8 cellular contexts compared by ENCODE assay signal in genomic region chr2:8679827-8680731, GRCh38. TPM values are rescaled to one million over a fixed set of nuclear protein-coding genes. Genes with fewer than 3 reads are reported as not detected.
DNase-seq lines count a peak whose midpoint lies in the region; ATAC-seq, FAIRE-seq and TF ChIP-seq lines count a peak whose summit lies in the region.

No MANE protein-coding gene starts in this region.

- dilution Hi-C loops in endothelial cell of umbilical vein (cut with MboI; ENCODE audit: extremely low pct_ligation_motif_present, low sequenced_read_pairs) = no loop called here

- H3K4me3 ChIP-seq in BLaER1 (no peak overlapping the region), SJCRH30 (peak overlapping the region; percentile 72), endothelial cell of umbilical vein (replicated peaks in 1 of 3; ENCODE audit: insufficient read depth in 1 of 3, low read depth in 1 of 3, low read length in 3 of 3) (peak overlapping the region; percentile 25 to 51 (median 49))

- DNase-seq in HK-2 (ENCODE audit: unreplicated experiment) (peak; percentile 79), SJCRH30 (peak; percentile 54 to 65), endothelial cell of umbilical vein (ENCODE audit: low read depth, low spot score) (peak; percentile 71), naive B cell (no peak), activated gamma-delta T cell (lab: John Stamatoyannopoulos, UW) (no peak)

- H3K27me3 ChIP-seq in BLaER1 (peaks cover 95% of the 10 kb centered on the region), SJCRH30 (no peaks in the 10 kb centered on the region), endothelial cell of umbilical vein (ENCODE audit: control insufficient read depth in 2 of 2, insufficient read depth in 2 of 2, low read length in 2 of 2) (peaks cover 15 to 36% of the 10 kb centered on the region in 2 experiments)

- H3K36me3 Mint-ChIP-seq in naive B cell = peaks cover 0 to 11% of the 10 kb centered on the region in 2 donors

- H3K9me3 ChIP-seq in BLaER1 (peaks cover 21% of the 10 kb centered on the region), SJCRH30 (replicated peaks) (no peaks in the 10 kb centered on the region), endothelial cell of umbilical vein (replicated peaks; ENCODE audit: control insufficient read depth, insufficient read depth, low read length) (no peaks in the 10 kb centered on the region)

- TF ChIP-seq POLR2A in endothelial cell of umbilical vein (IDR thresholded peaks at IDR 0.05; ENCODE audit: low read depth, low read length) = no peak

- peaks cover 0 to 20% (median 10%) of the 10 kb centered on the region in 7 donors for H3K9me3 Mint-ChIP-seq in naive B cell

- H3K27me3 Mint-ChIP-seq in naive B cell = peaks cover 70 to 86% (median 77%) of the 10 kb centered on the region in 3 donors

- H3K4me2 ChIP-seq in BLaER1 (peak overlapping the region; percentile 93), endothelial cell of umbilical vein (ENCODE audit: insufficient read depth, low read length) (peak overlapping the region; percentile 57)

- intact Hi-C loops in endothelial cell of umbilical vein (cut with micrococcal nuclease) = loop anchor here (2.0 to 10.0 kb wide), 5 partner anchors 98 to 1855 kb away; partner anchors contain the start of genes MBOAT2 and RNF144A

- H2AFZ ChIP-seq in endothelial cell of umbilical vein (ENCODE audit: low read depth, low read length) = peak overlapping the region; percentile 69

- H3K9me1 ChIP-seq in endothelial cell of umbilical vein (replicated peaks; ENCODE audit: control insufficient read depth, extremely low read depth, insufficient read depth, low read length) = no peaks in the 10 kb centered on the region

- H3K4me1 ChIP-seq in BLaER1 (peaks cover 59% of the 10 kb centered on the region), SJCRH30 (peaks cover 7% of the 10 kb centered on the region; the same call in 1 of the 2 replicates), endothelial cell of umbilical vein (ENCODE audit: control insufficient read depth, extremely low read depth, insufficient read depth, low read length) (peaks cover 61% of the 10 kb centered on the region)

- ATAC-seq in naive B cell (ENCODE audit: low read depth in 2 of 2) = no peak
- no peak for ATAC-seq in GM18861 (IDR thresholded peaks at IDR 0.05; ENCODE audit: unreplicated experiment)
- no peak for ATAC-seq in GM18858 (IDR thresholded peaks at IDR 0.05; ENCODE audit: unreplicated experiment)

- no TSS peak for BruUV-seq in endothelial cell of umbilical vein (replicated peaks; lab: Mats Ljungman, UMichigan)

- CTCF ChIA-PET in endothelial cell of umbilical vein (lab: Charles Lee) = interaction anchor here (0.8 to 5.1 kb wide), 2 partner anchors 11 to 1253 kb away, joined by 3 to 66 read pairs; no protein-coding TSS in a partner anchor

- peak overlapping the region in 7 of 8 donors; percentile 40 to 85 (median 72) for H3K4me3 Mint-ChIP-seq in naive B cell

- TF ChIP-seq CTCF in endothelial cell of umbilical vein (IDR thresholded peaks at IDR 0.05; ENCODE audit: extremely low read depth in 1 of 2, insufficient read depth in 1 of 2, low read depth in 1 of 2, low read length in 2 of 2) = no peak

- H3K36me3 ChIP-seq in BLaER1 (no peaks in the 10 kb centered on the region), SJCRH30 (no peaks in the 10 kb centered on the region), endothelial cell of umbilical vein (ENCODE audit: control insufficient read depth in 2 of 2, extremely low read depth in 1 of 2, insufficient read depth in 2 of 2, low read length in 2 of 2) (no peaks in the 10 kb centered on the region)

- FAIRE-seq in endothelial cell of umbilical vein (lab: Jason Lieb, UNC) = peak; percentile 58

- H3K4me1 Mint-ChIP-seq in naive B cell = peaks cover 48 to 67% (median 51%) of the 10 kb centered on the region in 3 donors

- H4K20me1 ChIP-seq in BLaER1 (peaks cover 27% of the 10 kb centered on the region), endothelial cell of umbilical vein (replicated peaks; ENCODE audit: control insufficient read depth, extremely low read depth, insufficient read depth, low read length) (no peaks in the 10 kb centered on the region)

- H3K27ac Mint-ChIP-seq in naive B cell = peak overlapping the region in 1 of 6 donors; percentile 67

- POLR2A ChIA-PET in endothelial cell of umbilical vein (lab: Charles Lee) = interaction anchor here (0.7 kb wide), 1 partner anchor 11 kb away, joined by 5 read pairs; no protein-coding TSS in a partner anchor

- H3K27ac ChIP-seq in BLaER1 (no peak overlapping the region), SJCRH30 (peak overlapping the region; percentile 96), endothelial cell of umbilical vein (ENCODE audit: insufficient read depth, low read depth, low read length) (peak overlapping the region; percentile 98)

- no peaks in the 10 kb centered on the region for H3K79me2 ChIP-seq in endothelial cell of umbilical vein (ENCODE audit: control insufficient read depth, insufficient read depth, low read length)

- H3K9ac ChIP-seq in BLaER1 = no peak overlapping the region
- peak overlapping the region; percentile 95 for H3K9ac ChIP-seq in endothelial cell of umbilical vein (replicated peaks; ENCODE audit: extremely low read depth, insufficient read depth, low read length)

TF ChIP-seq in endothelial cell of umbilical vein, 7 proteins besides CTCF, POLR2A, EP300 and RAD21:
- TF ChIP-seq MYC (IDR thresholded peaks at IDR 0.05; ENCODE audit: low read depth, low read length) (no peak), JUN (IDR thresholded peaks at IDR 0.05; ENCODE audit: borderline replicate concordance, insufficient read depth, insufficient read length, low read depth) (no peak), MAX (IDR thresholded peaks at IDR 0.05; ENCODE audit: insufficient read depth, insufficient read length) (no peak), POLR2AphosphoS5 (IDR thresholded peaks at IDR 0.05; ENCODE audit: insufficient read depth, low read depth, low read length) (no peak), EZH2 (IDR thresholded peaks at IDR 0.05; ENCODE audit: borderline replicate concordance, low read depth, low read length, severe bottlenecking) (no peak), GATA2 (IDR thresholded peaks at IDR 0.05; ENCODE audit: insufficient read depth, insufficient read length, low read depth, low read length) (no peak), FOS (IDR thresholded peaks at IDR 0.05; ENCODE audit: borderline replicate concordance, insufficient read depth, low read length) (no peak)

RNA-seq across cellular contexts. Expression of gene ID2, which starts 1.8 kb away (rescaled TPM):
- 15.8 and 17.6 TPM in 2 replicates for total RNA-seq in SJCRH30 (2014; rRNA removed; shearing (Covaris generic))
- total RNA-seq in endothelial cell of umbilical vein = 4.1 and 4.7 TPM in 2 replicates
- 29.1 and 31.9 TPM in 2 replicates for polyA plus RNA-seq in endothelial cell of umbilical vein
- 17.6 and 24.7 TPM in 2 replicates for polyA plus RNA-seq in endothelial cell of umbilical vein (2011; cell fraction: cytosol; rRNA removed)
- polyA plus RNA-seq in endothelial cell of umbilical vein (2011; cell fraction: nucleus; rRNA removed) = 45.9 and 86.9 TPM in 2 replicates
- 5.9 and 7.0 TPM in 2 replicates for polyA plus RNA-seq in endothelial cell of umbilical vein (2012)
- 17.6 and 19.0 TPM in 2 replicates for polyA minus RNA-seq in endothelial cell of umbilical vein
- 58.7 TPM for polyA minus RNA-seq in endothelial cell of umbilical vein (2011; cell fraction: cytosol; rRNA and poly(A)+ RNA removed)
- 17.6 and 41.4 TPM in 2 replicates for polyA minus RNA-seq in endothelial cell of umbilical vein (2011; cell fraction: nucleus; rRNA and poly(A)+ RNA removed)
- polyA plus RNA-seq in naive B cell (ENCODE audit: low read depth in 6 of 6) = 1 to 10 TPM; 3.2 to 9.4 (median 4.0) TPM

Comparison
In these comparisons a context has a peak if more than half of its experiments do, and no peak if none do; other contexts are left out.
1. DNase-seq: peak in HK-2 (single experiment), SJCRH30 (2 of 2) and endothelial cell of umbilical vein (single experiment); none in naive B cell (single experiment) and activated gamma-delta T cell (single experiment).